ENCODE assay signal across 8 cellular contexts in genomic region chr14:103563089-103563620, GRCh38. TPM values are rescaled to one million over a fixed set of nuclear protein-coding genes. Genes with fewer than 3 reads are reported as not detected.
DNase-seq lines count a peak whose midpoint lies in the region; ATAC-seq, FAIRE-seq and TF ChIP-seq lines count a peak whose summit lies in the region.

No MANE protein-coding gene starts in this region.

- no peaks in the 10 kb centered on the region for H3K9me3 ChIP-seq in MM.1S (replicated peaks; ENCODE audit: insufficient read depth, low read length)
- H3K9me3 ChIP-seq in iPS-18c (ENCODE audit: control insufficient read depth, insufficient read depth, low read length), result no peaks in the 10 kb centered on the region

- H3K4me3 Mint-ChIP-seq in activated naive CD8-positive, alpha-beta T cell treated with anti-CD3 and anti-CD28 coated beads, Interleukin-2, amount 10 ng/mL, durations not matched to agents 7 days and 5 days, result peak overlapping the region; percentile 94
- peak overlapping the region; percentile 92 to 98 for H3K4me3 Mint-ChIP-seq in stimulated activated naive CD8-positive, alpha-beta T cell treated with anti-CD3 and anti-CD28 coated beads, Interleukin-15, amount 100 ng/mL, for 72 hours

- H3K9ac ChIP-seq in MM.1S (ENCODE audit: low read length), result peak overlapping the region; percentile 56; the same call in 1 of the 2 replicates

- H3K27me3 ChIP-seq in MM.1S (replicated peaks; ENCODE audit: insufficient read depth, low read length), result no peaks in the 10 kb centered on the region

- no peaks in the 10 kb centered on the region for H3K9me2 ChIP-seq in MM.1S (replicated peaks; ENCODE audit: insufficient read depth, low read length)

- no peaks in the 10 kb centered on the region for H4K20me1 ChIP-seq in MM.1S (ENCODE audit: insufficient read depth, low read length)

- no peaks in the 10 kb centered on the region for H3K36me3 ChIP-seq in MM.1S (replicated peaks; ENCODE audit: insufficient read depth, low read length)

- no peaks in the 10 kb centered on the region for H3K9me3 Mint-ChIP-seq in activated naive CD8-positive, alpha-beta T cell treated with anti-CD3 and anti-CD28 coated beads, Interleukin-2, amount 10 ng/mL, durations not matched to agents 7 days and 5 days
- H3K9me3 Mint-ChIP-seq in stimulated activated naive CD8-positive, alpha-beta T cell treated with anti-CD3 and anti-CD28 coated beads, Interleukin-15, amount 100 ng/mL, for 72 hours, result no peaks in the 10 kb centered on the region

- TF ChIP-seq CTCF in GM12875 (IDR thresholded peaks at IDR 0.05; ENCODE audit: borderline replicate concordance, insufficient read depth, low read depth, low read length) (no peak), MM.1S (IDR thresholded peaks at IDR 0.05; ENCODE audit: low read length) (no peak)

- peaks cover 39% of the 10 kb centered on the region for H3K4me1 Mint-ChIP-seq in activated naive CD8-positive, alpha-beta T cell treated with anti-CD3 and anti-CD28 coated beads, Interleukin-2, amount 10 ng/mL, durations not matched to agents 7 days and 5 days
- peaks cover 66% of the 10 kb centered on the region for H3K4me1 Mint-ChIP-seq in stimulated activated naive CD8-positive, alpha-beta T cell treated with anti-CD3 and anti-CD28 coated beads, Interleukin-15, amount 100 ng/mL, for 72 hours

- H3K4me3 ChIP-seq in GM12875 (ENCODE audit: low read depth, low read length) (peak overlapping the region; percentile 98), MM.1S (ENCODE audit: low read length) (peak overlapping the region; percentile 86), iPS-18c (ENCODE audit: insufficient read depth, low read depth, low read length) (peak overlapping the region; percentile 94)

- H2AFZ ChIP-seq in MM.1S (ENCODE audit: low read length), result peak overlapping the region; percentile 82

- no peaks in the 10 kb centered on the region for H3K27me3 Mint-ChIP-seq in activated naive CD8-positive, alpha-beta T cell treated with anti-CD3 and anti-CD28 coated beads, Interleukin-2, amount 10 ng/mL, durations not matched to agents 7 days and 5 days
- no peaks in the 10 kb centered on the region for H3K27me3 Mint-ChIP-seq in stimulated activated naive CD8-positive, alpha-beta T cell treated with anti-CD3 and anti-CD28 coated beads, Interleukin-15, amount 100 ng/mL, for 72 hours

- TF ChIP-seq POLR2A in H54 (IDR thresholded peaks at IDR 0.05; ENCODE audit: low read depth, low read length), result no peak; the same call in 1 of the 2 replicates

- H3K27ac Mint-ChIP-seq in activated naive CD8-positive, alpha-beta T cell treated with anti-CD3 and anti-CD28 coated beads, Interleukin-2, amount 10 ng/mL, durations not matched to agents 7 days and 5 days, result peak overlapping the region; percentile 84
- peak overlapping the region; percentile 92 to 96 for H3K27ac Mint-ChIP-seq in stimulated activated naive CD8-positive, alpha-beta T cell treated with anti-CD3 and anti-CD28 coated beads, Interleukin-15, amount 100 ng/mL, for 72 hours

- H3K79me2 ChIP-seq in MM.1S (ENCODE audit: low read length), result peaks cover 71% of the 10 kb centered on the region

- no peak for FAIRE-seq in H54 (lab: Jason Lieb, UNC)

- H3K4me2 ChIP-seq in MM.1S (ENCODE audit: low read depth, low read length), result peak overlapping the region; percentile 83

- no peaks in the 10 kb centered on the region for H3F3A ChIP-seq in MM.1S (ENCODE audit: insufficient read depth, low read length)

- peak; percentile 35 for ATAC-seq in activated naive CD8-positive, alpha-beta T cell treated with anti-CD3 and anti-CD28 coated beads, Interleukin-2, amount 10 ng/mL, durations not matched to agents 7 days and 5 days (ENCODE audit: low read depth)
- ATAC-seq in stimulated activated naive CD8-positive, alpha-beta T cell treated with anti-CD3 and anti-CD28 coated beads, Interleukin-15, amount 100 ng/mL, for 72 hours, result peak; percentile 29

- no peak overlapping the region for H3K27ac ChIP-seq in MM.1S (ENCODE audit: low read length)

- peaks cover 2% of the 10 kb centered on the region for H3K36me3 Mint-ChIP-seq in activated naive CD8-positive, alpha-beta T cell treated with anti-CD3 and anti-CD28 coated beads, Interleukin-2, amount 10 ng/mL, durations not matched to agents 7 days and 5 days

- DNase-seq in H54 (ENCODE audit: insufficient read length, low spot score) (peak; percentile 81), MM.1S (peak; percentile 14), NAMALWA (ENCODE audit: low spot score) (no peak), NCI-H2171 treated with DMSO at 0.1 percent for 48 hours (lab: John Stamatoyannopoulos, UW) (no peak)
- no peak for DNase-seq in activated naive CD8-positive, alpha-beta T cell treated with anti-CD3 and anti-CD28 coated beads, Interleukin-2, amount 10 ng/mL, durations not matched to agents 7 days and 5 days
- DNase-seq in stimulated activated naive CD8-positive, alpha-beta T cell treated with anti-CD3 and anti-CD28 coated beads, Interleukin-15, amount 100 ng/mL, for 72 hours, result no peak

- POLR2A ChIA-PET in activated naive CD8-positive, alpha-beta T cell treated with anti-CD3 and anti-CD28 coated beads, Interleukin-2, amount 10 ng/mL, durations not matched to agents 7 days and 5 days (lab: Charles Lee), result interaction anchor here (1.6 to 2.3 kb wide), 3 partner anchors 45 to 66 kb away, joined by 5 to 6 read pairs (median 6); partner anchors contain the start of gene KLC1

- no peaks in the 10 kb centered on the region for H3K4me1 ChIP-seq in MM.1S (ENCODE audit: low read length)

RNA-seq across cellular contexts. Expression of gene COA8, which starts 0.4 kb away (rescaled TPM):
- 10 to 100 TPM; 26.7 to 29.5 TPM for total RNA-seq in activated naive CD8-positive, alpha-beta T cell treated with anti-CD3 and anti-CD28 coated beads, Interleukin-2, amount 10 ng/mL, durations not matched to agents 7 days and 5 days

RNA-seq across cellular contexts. Expression of gene BAG5, which starts 0.7 kb away (rescaled TPM):
- 10 to 100 TPM; 31.7 to 32.3 TPM for total RNA-seq in activated naive CD8-positive, alpha-beta T cell treated with anti-CD3 and anti-CD28 coated beads, Interleukin-2, amount 10 ng/mL, durations not matched to agents 7 days and 5 days

RNA-seq across cellular contexts. Expression of gene TRMT61A, which starts 34.2 kb away (rescaled TPM):
- 1 to 10 TPM; 7.8 to 9.2 TPM for total RNA-seq in activated naive CD8-positive, alpha-beta T cell treated with anti-CD3 and anti-CD28 coated beads, Interleukin-2, amount 10 ng/mL, durations not matched to agents 7 days and 5 days

RNA-seq across cellular contexts. Expression of gene CKB, which starts 40.5 kb away (rescaled TPM):
- 1 to 10 TPM; 4.3 to 4.4 TPM for total RNA-seq in activated naive CD8-positive, alpha-beta T cell treated with anti-CD3 and anti-CD28 coated beads, Interleukin-2, amount 10 ng/mL, durations not matched to agents 7 days and 5 days

Comparison
In these comparisons a context has a peak if more than half of its experiments do, and no peak if none do; other contexts are left out.
1. DNase-seq: peak in H54 (single experiment) and MM.1S (single experiment); none in activated naive CD8-positive, alpha-beta T cell treated with anti-CD3 and anti-CD28 coated beads, Interleukin-2, amount 10 ng/mL, durations not matched to agents 7 days and 5 days (single experiment), stimulated activated naive CD8-positive, alpha-beta T cell treated with anti-CD3 and anti-CD28 coated beads, Interleukin-15, amount 100 ng/mL, for 72 hours (0 of 2), NAMALWA (single experiment) and NCI-H2171 treated with DMSO at 0.1 percent for 48 hours (single experiment).
2. Peak in every context shown above with its lines, with median percentiles within 50 percentile points of each other: H3K4me3 ChIP-seq.